In genomic region chr9:112033237-112034215, GRCh38 we compare ENCODE assay signal across 1 cellular context.
TF ChIP-seq lines count a peak whose summit lies in the region.

No MANE protein-coding gene starts in this region.

TF ChIP-seq in SK-N-SH, 30 proteins besides CTCF, POLR2A, EP300 and RAD21 (continued from another document):
- no peak for TF ChIP-seq IRF3 (IDR thresholded peaks at IDR 0.05; ENCODE audit: low read depth, low read length)
